In genomic region chr7:100048680-100049079, GRCh38 we compare ENCODE assay signal across 12 cellular contexts. TPM values are rescaled to one million over a fixed set of nuclear protein-coding genes. Genes with fewer than 3 reads are reported as not detected.
DNase-seq lines count a peak whose midpoint lies in the region; ATAC-seq and TF ChIP-seq lines count a peak whose summit lies in the region.
"Had no signal": no experiment of that assay in that cellular context is flagged by ENCODE, and none has a peak within 500 bp of the region (broad histone marks: within the 10 kb centered on the region; RNA-seq: fewer than 3 reads in every experiment).

No MANE protein-coding gene starts in this region.

- H3K9ac ChIP-seq in OCI-LY3 (ENCODE audit: low read length) = no peak overlapping the region

- peaks cover 7% of the 10 kb centered on the region in 2 donors for H3K4me1 Mint-ChIP-seq in effector memory CD8-positive, alpha-beta T cell (ENCODE audit: low read depth in 2 of 2)
- H3K4me1 Mint-ChIP-seq in progenitor cell of endocrine pancreas (ENCODE audit: low read depth) = peaks cover 13% of the 10 kb centered on the region

- no peak for TF ChIP-seq CTCF in OCI-LY3 (IDR thresholded peaks at IDR 0.05; ENCODE audit: low read depth, low read length)
- no peak for TF ChIP-seq CTCF in progenitor cell of endocrine pancreas (IDR thresholded peaks at IDR 0.05; ENCODE audit: unreplicated experiment)

- peak overlapping the region; percentile 95 to 96 for H3K27ac Mint-ChIP-seq in effector memory CD8-positive, alpha-beta T cell
- peak overlapping the region; percentile 27 for H3K27ac Mint-ChIP-seq in progenitor cell of endocrine pancreas

- peak; percentile 16 for DNase-seq in NCI-H510A treated with DMSO at 0.1 percent for 48 hours (lab: John Stamatoyannopoulos, UW)
- no peak for DNase-seq in NCI-H510A (lab: John Stamatoyannopoulos, UW)
- DNase-seq in effector memory CD8-positive, alpha-beta T cell = no peak
- DNase-seq in progenitor cell of endocrine pancreas (ENCODE audit: low spot score, unreplicated experiment) = no peak
- DNase-seq in pons (ENCODE audit: low spot score) = no peak
- DNase-seq in left ventricle myocardium superior = no peak
- DNase-seq: NCI-H1105, pancreas had no signal

- no peaks in the 10 kb centered on the region for H3K27me3 ChIP-seq in OCI-LY3 (ENCODE audit: low read depth, low read length)
- H3K27me3 ChIP-seq: pancreas, Peyer's patch had no signal

- no peak for ATAC-seq in effector memory CD8-positive, alpha-beta T cell (replicated peaks)
- ATAC-seq in GM21381 (IDR thresholded peaks at IDR 0.05; ENCODE audit: unreplicated experiment) (no peak), left ventricle myocardium superior (no peak)

- H2AFZ ChIP-seq in OCI-LY3 (ENCODE audit: low read depth, low read length) = no peak overlapping the region

- peaks cover 10% of the 10 kb centered on the region for H3K4me1 ChIP-seq in OCI-LY3 (ENCODE audit: low read length)

- no peaks in the 10 kb centered on the region for H4K20me1 ChIP-seq in OCI-LY3 (ENCODE audit: insufficient read depth, low read length)

- H3K79me2 ChIP-seq in OCI-LY3 (ENCODE audit: low read length) = peaks cover 13% of the 10 kb centered on the region

- H3K9me3 ChIP-seq in OCI-LY3 (ENCODE audit: insufficient read depth, low read length) = no peaks in the 10 kb centered on the region
- H3K9me3 ChIP-seq: HAP-1, pancreas, Peyer's patch had no signal

- H3K9me3 Mint-ChIP-seq in effector memory CD8-positive, alpha-beta T cell = no peaks in the 10 kb centered on the region
- no peaks in the 10 kb centered on the region for H3K9me3 Mint-ChIP-seq in progenitor cell of endocrine pancreas (ENCODE audit: low read depth)

- H3K36me3 ChIP-seq in OCI-LY3 (replicated peaks; ENCODE audit: low read depth, low read length) = no peaks in the 10 kb centered on the region
- H3K36me3 ChIP-seq: HAP-1, pancreas, Peyer's patch had no signal

- peak overlapping the region; percentile 34 to 91 for H3K4me3 Mint-ChIP-seq in effector memory CD8-positive, alpha-beta T cell
- peak overlapping the region; percentile 66 for H3K4me3 Mint-ChIP-seq in progenitor cell of endocrine pancreas (ENCODE audit: low read depth)

- peaks cover 20% of the 10 kb centered on the region for H3K36me3 Mint-ChIP-seq in effector memory CD8-positive, alpha-beta T cell (ENCODE audit: insufficient read depth)
- H3K36me3 Mint-ChIP-seq in progenitor cell of endocrine pancreas (ENCODE audit: insufficient read depth) = no peaks in the 10 kb centered on the region

- intact Hi-C loops in left ventricle myocardium superior (cut with micrococcal nuclease) = loop anchor here (10.0 kb wide), 1 partner anchor 54 kb away; no protein-coding TSS in a partner anchor

- H3K4me2 ChIP-seq in OCI-LY3 (ENCODE audit: low read length) = peak overlapping the region; percentile 92; the same call in 1 of the 2 replicates

- H3K4me3 ChIP-seq in OCI-LY3 (ENCODE audit: low read length) = peak overlapping the region; percentile 95; the same call in 1 of the 2 replicates

- no peak overlapping the region for H3K27ac ChIP-seq in OCI-LY3 (ENCODE audit: low read length)

- H3K27me3 Mint-ChIP-seq in effector memory CD8-positive, alpha-beta T cell = no peaks in the 10 kb centered on the region
- no peaks in the 10 kb centered on the region for H3K27me3 Mint-ChIP-seq in progenitor cell of endocrine pancreas

RNA-seq across cellular contexts. Expression of gene ZSCAN21, which starts 0.9 kb away (rescaled TPM):
- total RNA-seq in progenitor cell of endocrine pancreas (20.7 and 22.8 TPM in 2 replicates), left ventricle myocardium superior (7.7 TPM)

RNA-seq across cellular contexts. Expression of gene ZNF3, which starts 32.8 kb away (rescaled TPM):
- total RNA-seq in progenitor cell of endocrine pancreas (91.8 and 95.1 TPM in 2 replicates), left ventricle myocardium superior (15.6 TPM)

RNA-seq across cellular contexts. Expression of gene ZKSCAN1, which starts 33.3 kb away (rescaled TPM):
- total RNA-seq in progenitor cell of endocrine pancreas (196 and 209 TPM in 2 replicates), left ventricle myocardium superior (33.3 TPM)

RNA-seq across cellular contexts. Expression of gene COPS6, which starts 40.1 kb away (rescaled TPM):
- total RNA-seq in progenitor cell of endocrine pancreas (110 and 113 TPM in 2 replicates), left ventricle myocardium superior (126 TPM)

RNA-seq across cellular contexts. Expression of gene MCM7, which starts 52.5 kb away (rescaled TPM):
- total RNA-seq in progenitor cell of endocrine pancreas (212 and 224 TPM in 2 replicates), left ventricle myocardium superior (23.9 TPM)
